Comparison of ENCODE assay signal across 22 cellular contexts in the genomic region with DNA sequence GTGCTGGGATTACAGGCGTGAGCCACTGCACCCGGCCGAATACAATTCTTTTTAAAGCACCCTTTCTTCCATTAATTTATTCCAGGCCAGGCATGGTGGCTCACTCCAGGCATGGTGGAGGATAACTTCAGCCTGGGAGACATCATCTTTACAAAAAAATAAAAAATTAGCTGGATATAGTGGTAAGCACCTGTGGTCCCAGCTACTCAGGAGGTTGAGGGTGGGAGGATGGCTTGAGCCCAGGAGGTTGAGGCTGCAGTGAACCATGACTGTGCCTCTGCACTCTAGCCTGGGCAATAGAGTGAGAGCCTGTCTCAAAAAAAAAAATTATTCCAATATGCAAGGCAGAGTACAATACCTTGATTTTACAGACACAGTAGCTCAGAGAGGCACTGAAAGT. TPM values are rescaled to one million over a fixed set of nuclear protein-coding genes. Genes with fewer than 3 reads are reported as not detected.
A peak's percentile ranks its signal among the peaks of the same experiment; 100 is the strongest.
DNase-seq lines count a peak whose midpoint lies in the region; ATAC-seq and TF ChIP-seq lines count a peak whose summit lies in the region.
"Had no signal": no experiment of that assay in that cellular context is flagged by ENCODE, and none has a peak within 500 bp of the region (broad histone marks: within the 10 kb centered on the region; RNA-seq: fewer than 3 reads in every experiment).

No MANE protein-coding gene starts in this region.

- H3K4me1 ChIP-seq in SK-N-SH (ENCODE audit: control insufficient read depth in 1 of 2, insufficient read depth in 2 of 2, low read depth in 1 of 2, low read length in 1 of 2) (no peaks in the 10 kb centered on the region), gastroesophageal sphincter (peaks cover 0 to 14% (median 0%) of the 10 kb centered on the region in 3 donors)
- H3K4me1 ChIP-seq: BLaER1 treated with 17β-estradiol and CSF1 and Interleukin-3, amounts not matched to agents 10 nM and 100 nM had no signal

- H3K4me3 Mint-ChIP-seq in HFFc6, result no peak overlapping the region
- H3K4me3 Mint-ChIP-seq in stimulated activated effector memory CD8-positive, alpha-beta T cell treated with anti-CD3 and anti-CD28 coated beads, Interleukin-12 subunit alpha, Interleukin-12 subunit beta, amount 100 ng/mL, for 72 hours, result no peak overlapping the region
- H3K4me3 Mint-ChIP-seq: CD8-positive, alpha-beta T cell; GM23338 had no signal

- no peak for TF ChIP-seq POLR2A in gastroesophageal sphincter (IDR thresholded peaks at IDR 0.05)

- peaks cover 7 to 18% of the 10 kb centered on the region in 2 experiments for H3K36me3 ChIP-seq in SK-N-SH (replicated peaks in 1 of 2; ENCODE audit: control insufficient read depth in 1 of 2, insufficient read depth in 2 of 2, low read length in 1 of 2)
- peaks cover 0 to 28% of the 10 kb centered on the region in 2 donors for H3K36me3 ChIP-seq in gastroesophageal sphincter

- no peaks in the 10 kb centered on the region for H4K20me1 ChIP-seq in SK-N-SH (ENCODE audit: insufficient read depth)
- H4K20me1 ChIP-seq: BLaER1 treated with 17β-estradiol and CSF1 and Interleukin-3, amounts not matched to agents 10 nM and 100 nM had no signal

- H3K27ac Mint-ChIP-seq in HFFc6, result peak overlapping the region; percentile 63; the same call in 1 of the 2 replicates
- peak overlapping the region; percentile 88 for H3K27ac Mint-ChIP-seq in stimulated activated effector memory CD8-positive, alpha-beta T cell treated with anti-CD3 and anti-CD28 coated beads, Interleukin-12 subunit alpha, Interleukin-12 subunit beta, amount 100 ng/mL, for 72 hours
- H3K27ac Mint-ChIP-seq: GM23338 had no signal

- H2AFZ ChIP-seq in SK-N-SH (ENCODE audit: low read depth), result no peak overlapping the region
- H2AFZ ChIP-seq: GM23338 had no signal

- peak; percentile 5; the same call in 2 of the 3 replicates for ATAC-seq in SK-N-SH treated with all-trans-retinoic acid at 6 μM for 48 hours
- no peak for ATAC-seq in gastroesophageal sphincter
- ATAC-seq in stimulated activated effector memory CD8-positive, alpha-beta T cell treated with anti-CD3 and anti-CD28 coated beads, Interleukin-12 subunit alpha, Interleukin-12 subunit beta, amount 100 ng/mL, for 72 hours, result no peak
- ATAC-seq: CD8-positive, alpha-beta T cell; GM23338; Panc1 had no signal

- no peak overlapping the region for H3K4me2 ChIP-seq in SK-N-SH
- H3K4me2 ChIP-seq: BLaER1 treated with 17β-estradiol and CSF1 and Interleukin-3, amounts not matched to agents 10 nM and 100 nM; GM23338; KMS-11 had no signal

- DNase-seq in SK-N-SH (no peak), HFFc6 (no peak), NCI-H82 treated with DMSO at 0.1 percent for 48 hours (lab: John Stamatoyannopoulos, UW; ENCODE audit: unreplicated experiment) (no peak), nucleus accumbens (lab: John Stamatoyannopoulos, UW) (no peak), mucosa of gallbladder (ENCODE audit: low spot score) (no peak)
- no peak for DNase-seq in stimulated activated effector memory CD8-positive, alpha-beta T cell treated with anti-CD3 and anti-CD28 coated beads, Interleukin-12 subunit alpha, Interleukin-12 subunit beta, amount 100 ng/mL, for 72 hours (ENCODE audit: low spot score in 2 of 2)
- DNase-seq: ACHN; CD8-positive, alpha-beta T cell; DMS153; HCEC 1CT; NCI-H1105; NCI-H2029 treated with DMSO at 0.1 percent for 48 hours; NCI-H226; NCI-H510A treated with DMSO at 0.1 percent for 48 hours; NCI-H748 treated with DMSO at 0.1 percent for 48 hours had no signal

- H3K27me3 Mint-ChIP-seq in HFFc6 (ENCODE audit: insufficient read depth), result peaks cover 19% of the 10 kb centered on the region

- CTCF ChIA-PET in SK-N-SH (lab: Yijun Ruan, JAX), result interaction anchor here (2.5 kb wide), 1 partner anchor 16 kb away, joined by 7 read pairs; no protein-coding TSS in a partner anchor

- H3F3A ChIP-seq in SK-N-SH (replicated peaks; ENCODE audit: insufficient read depth), result peaks cover 19% of the 10 kb centered on the region

- POLR2A ChIA-PET in SK-N-SH (lab: Yijun Ruan, JAX), result no interaction called here

- H3K27me3 ChIP-seq in SK-N-SH (ENCODE audit: insufficient read depth), result no peaks in the 10 kb centered on the region
- H3K27me3 ChIP-seq in gastroesophageal sphincter, result no peaks in the 10 kb centered on the region
- H3K27me3 ChIP-seq: BLaER1 treated with 17β-estradiol and CSF1 and Interleukin-3, amounts not matched to agents 10 nM and 100 nM had no signal

- H3K27ac ChIP-seq in SK-N-SH (ENCODE audit: low read depth in 2 of 2, low read length in 1 of 2) (no peak overlapping the region), gastroesophageal sphincter (peak overlapping the region in 3 of 4 donors; percentile 64 to 67 (median 67))
- H3K27ac ChIP-seq: 22Rv1; BLaER1 treated with 17β-estradiol and CSF1 and Interleukin-3, amounts not matched to agents 10 nM and 100 nM; KMS-11 had no signal

- H3K9me3 Mint-ChIP-seq in HFFc6, result no peaks in the 10 kb centered on the region
- H3K9me3 Mint-ChIP-seq in stimulated activated effector memory CD8-positive, alpha-beta T cell treated with anti-CD3 and anti-CD28 coated beads, Interleukin-12 subunit alpha, Interleukin-12 subunit beta, amount 100 ng/mL, for 72 hours, result no peaks in the 10 kb centered on the region
- H3K9me3 Mint-ChIP-seq: CD8-positive, alpha-beta T cell; GM23338 had no signal

- no peaks in the 10 kb centered on the region for H3K9me2 ChIP-seq in SK-N-SH

- H3K4me3 ChIP-seq in SK-N-SH (ENCODE audit: low read depth in 2 of 2, low read length in 1 of 2), result no peak overlapping the region
- no peak overlapping the region for H3K4me3 ChIP-seq in gastroesophageal sphincter
- H3K4me3 ChIP-seq: BLaER1 treated with 17β-estradiol and CSF1 and Interleukin-3, amounts not matched to agents 10 nM and 100 nM; GM23338 had no signal

- H3K36me3 Mint-ChIP-seq in HFFc6 (ENCODE audit: low read depth), result peaks cover 18% of the 10 kb centered on the region
- H3K36me3 Mint-ChIP-seq in stimulated activated effector memory CD8-positive, alpha-beta T cell treated with anti-CD3 and anti-CD28 coated beads, Interleukin-12 subunit alpha, Interleukin-12 subunit beta, amount 100 ng/mL, for 72 hours, result peaks cover 69% of the 10 kb centered on the region

- no peaks in the 10 kb centered on the region for H3K79me2 ChIP-seq in SK-N-SH (ENCODE audit: insufficient read depth)

- no peak for TF ChIP-seq RAD21 in SK-N-SH (IDR thresholded peaks at IDR 0.05; ENCODE audit: low read length)

- peaks cover 7% of the 10 kb centered on the region for H3K4me1 Mint-ChIP-seq in HFFc6 (ENCODE audit: low read depth)
- peaks cover 8% of the 10 kb centered on the region for H3K4me1 Mint-ChIP-seq in stimulated activated effector memory CD8-positive, alpha-beta T cell treated with anti-CD3 and anti-CD28 coated beads, Interleukin-12 subunit alpha, Interleukin-12 subunit beta, amount 100 ng/mL, for 72 hours
- H3K4me1 Mint-ChIP-seq: GM23338 had no signal

- H3K9me3 ChIP-seq in SK-N-SH (no peaks in the 10 kb centered on the region), gastroesophageal sphincter (no peaks in the 10 kb centered on the region)
- H3K9me3 ChIP-seq: BLaER1 treated with 17β-estradiol and CSF1 and Interleukin-3, amounts not matched to agents 10 nM and 100 nM had no signal

- TF ChIP-seq CTCF in SK-N-SH (IDR thresholded peaks at IDR 0.05), result no peak
- TF ChIP-seq CTCF in HFFc6 (IDR thresholded peaks at IDR 0.05), result no peak
- TF ChIP-seq CTCF in gastroesophageal sphincter (IDR thresholded peaks at IDR 0.05), result no peak

- TF ChIP-seq EP300 in SK-N-SH (IDR thresholded peaks at IDR 0.05; ENCODE audit: borderline replicate concordance in 1 of 2, low read depth in 1 of 2, low read length in 1 of 2) (no peak), gastroesophageal sphincter (IDR thresholded peaks at IDR 0.05) (no peak)

- no peak overlapping the region for H3K9ac ChIP-seq in SK-N-SH
- H3K9ac ChIP-seq: BLaER1 treated with 17β-estradiol and CSF1 and Interleukin-3, amounts not matched to agents 10 nM and 100 nM; KMS-11 had no signal

- 89% methylated on average over 3 of the region's 3 CpGs for WGBS in SK-N-SH (ENCODE audit: low lambda C conversion rate)
- WGBS in gastroesophageal sphincter (ENCODE audit: low coverage in 1 of 2), 2 donors, result 80 to 90% methylated on average over 2 of the region's 3 CpGs

TF ChIP-seq in SK-N-SH treated with all-trans-retinoic acid at 6 μM for 48 hours, 23 proteins besides CTCF, POLR2A, EP300 and RAD21 (continues in another document):
- no peak for TF ChIP-seq ARNTL (CRISPR knock-in tag; IDR thresholded peaks at IDR 0.05; ENCODE audit: borderline replicate concordance, low read depth)
- TF ChIP-seq ZNF70 (CRISPR knock-in tag; IDR thresholded peaks at IDR 0.05), result no peak

TF ChIP-seq in SK-N-SH, 30 proteins besides CTCF, POLR2A, EP300 and RAD21 (continues in another document):
- TF ChIP-seq SMC3 (IDR thresholded peaks at IDR 0.05; ENCODE audit: low read depth, low read length) (no peak), GATA2 (CRISPR knock-in tag; IDR thresholded peaks at IDR 0.05) (no peak)

RNA-seq across cellular contexts. Expression of a gene that starts 11.4 kb away (rescaled TPM):
- 519 and 811 TPM in 2 replicates for polyA plus RNA-seq in SK-N-SH (2012; rRNA removed)
- 447 and 526 TPM in 2 replicates for polyA plus RNA-seq in SK-N-SH (2012; cell fraction: cytosol; rRNA removed)
- 571 and 676 TPM in 2 replicates for polyA plus RNA-seq in SK-N-SH (2012; cell fraction: nucleus; rRNA removed)
- total RNA-seq in HFFc6 (2021; fragmentation: NEBNext Ultra II Directional; extraction: Animal tissue kit (Norgen Biotek cat#: 25700)), result 1,000 to 10,000 TPM; 1,668 to 2,517 (median 1,780) TPM
- total RNA-seq in gastroesophageal sphincter, result over 10,000 TPM; 10,394 to 14,194 (median 13,050) TPM
- total RNA-seq in mucosa of gallbladder, result 2,517 TPM

RNA-seq across cellular contexts. Expression of a gene that starts 21.3 kb away (rescaled TPM):
- 49.7 and 52.1 TPM in 2 replicates for polyA plus RNA-seq in SK-N-SH (2012; rRNA removed)
- polyA plus RNA-seq in SK-N-SH (2012; cell fraction: cytosol; rRNA removed), result 22.8 and 36.1 TPM in 2 replicates
- polyA plus RNA-seq in SK-N-SH (2012; cell fraction: nucleus; rRNA removed), result 133 and 171 TPM in 2 replicates
- total RNA-seq in HFFc6 (2021; fragmentation: NEBNext Ultra II Directional; extraction: Animal tissue kit (Norgen Biotek cat#: 25700)), result 10 to 100 TPM; 64.1 to 73.6 (median 68.0) TPM
- total RNA-seq in gastroesophageal sphincter (10 to 100 TPM; 28.9 to 40.5 (median 35.3) TPM), mucosa of gallbladder (67.0 TPM)

RNA-seq across cellular contexts. Expression of a gene that starts 21.9 kb away (rescaled TPM):
- 11.9 and 15.4 TPM in 2 replicates for polyA plus RNA-seq in SK-N-SH (2012; rRNA removed)
- 10.4 and 11.4 TPM in 2 replicates for polyA plus RNA-seq in SK-N-SH (2012; cell fraction: cytosol; rRNA removed)
- 25.9 and 36.4 TPM in 2 replicates for polyA plus RNA-seq in SK-N-SH (2012; cell fraction: nucleus; rRNA removed)
- total RNA-seq in HFFc6 (2021; fragmentation: NEBNext Ultra II Directional; extraction: Animal tissue kit (Norgen Biotek cat#: 25700)), result 10 to 100 TPM; 17.7 to 25.6 (median 22.1) TPM
- total RNA-seq in gastroesophageal sphincter (10 to 100 TPM; 14.8 to 21.2 (median 17.4) TPM), mucosa of gallbladder (30.5 TPM)

RNA-seq across cellular contexts. Expression of a gene that starts 32.1 kb away (rescaled TPM):
- polyA plus RNA-seq in SK-N-SH (2012; rRNA removed), result 17.3 and 17.5 TPM in 2 replicates
- polyA plus RNA-seq in SK-N-SH (2012; cell fraction: cytosol; rRNA removed), result 8.0 and 12.6 TPM in 2 replicates
- 39.5 and 52.3 TPM in 2 replicates for polyA plus RNA-seq in SK-N-SH (2012; cell fraction: nucleus; rRNA removed)
- 10 to 100 TPM; 33.9 to 53.9 (median 37.7) TPM for total RNA-seq in HFFc6 (2021; fragmentation: NEBNext Ultra II Directional; extraction: Animal tissue kit (Norgen Biotek cat#: 25700))
- total RNA-seq in gastroesophageal sphincter, result 10 to 100 TPM; 15.3 to 50.1 (median 33.6) TPM
- total RNA-seq in mucosa of gallbladder, result 72.9 TPM

Comparison
In these comparisons a context has a peak if more than half of its experiments do, and no peak if none do; other contexts are left out.
1. H3K27ac ChIP-seq: peak in gastroesophageal sphincter (3 of 4); none in SK-N-SH (0 of 2).